ENCODE assay signal across 8 cellular contexts in the genomic region with DNA sequence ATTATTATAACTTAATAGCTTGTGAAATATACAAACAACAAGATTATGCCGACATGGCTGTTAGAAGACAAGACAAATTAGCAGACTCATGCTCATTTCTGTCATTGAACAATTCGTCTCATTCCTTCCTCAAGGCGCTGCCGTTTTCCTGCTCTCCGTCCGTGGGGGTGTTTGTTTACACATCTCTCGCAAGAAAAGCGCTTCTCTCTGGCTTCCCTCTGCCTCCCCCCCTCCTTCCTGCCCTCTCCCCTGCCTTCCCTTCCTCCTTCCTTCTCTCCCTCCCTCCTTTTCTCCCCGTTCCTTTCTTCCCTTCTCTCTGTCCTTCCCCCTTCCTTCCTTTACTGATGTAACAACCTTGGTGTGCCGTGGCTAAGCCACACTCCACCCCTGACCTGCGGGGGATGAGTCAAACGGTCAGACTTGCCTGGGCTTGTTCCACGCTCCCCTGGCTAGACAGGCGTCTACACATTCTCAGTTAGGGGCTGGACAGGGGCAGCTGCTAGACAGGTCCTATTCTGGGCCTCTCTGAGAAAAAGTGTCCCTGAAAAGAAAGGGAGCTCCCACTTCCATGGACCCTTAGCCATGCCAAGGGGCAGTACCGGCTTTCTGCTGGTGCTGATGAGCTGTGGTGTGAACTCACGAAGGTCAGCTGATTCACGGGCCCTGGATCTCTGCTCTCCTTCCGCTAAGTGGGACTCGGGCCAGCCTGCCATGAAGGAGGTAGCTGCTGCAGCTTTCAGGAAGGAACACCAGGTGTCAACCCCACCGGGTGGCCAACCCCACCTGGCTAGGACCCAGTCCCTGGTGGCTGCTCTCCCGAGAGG. TPM values are rescaled to one million over a fixed set of nuclear protein-coding genes. Genes with fewer than 3 reads are reported as not detected.
DNase-seq lines count a peak whose midpoint lies in the region; ATAC-seq and TF ChIP-seq lines count a peak whose summit lies in the region.

No MANE protein-coding gene starts in this region.

- peaks cover 0 to 13% of the 10 kb centered on the region in 2 donors for H3K4me1 ChIP-seq in thoracic aorta (ENCODE audit: control insufficient read depth in 1 of 2, low read depth in 2 of 2)

- peak overlapping the region; percentile 30 to 62 for H3K27ac ChIP-seq in thoracic aorta

- peak; percentile 72 for ATAC-seq in thoracic aorta (ENCODE audit: insufficient number of reproducible peaks, low FRiP score, low read depth)

- H3K4me3 ChIP-seq in astrocyte of the cerebellum (ENCODE audit: low read depth, low read length) = no peak overlapping the region
- H3K4me3 ChIP-seq in thoracic aorta = peak overlapping the region; percentile 4

- DNase-seq in GM04504 (ENCODE audit: low read depth) = peak; percentile 83
- DNase-seq in HEK293T (ENCODE audit: extremely low spot score) = peak; percentile 29
- peak; percentile 29 for DNase-seq in NCI-H2227 treated with DMSO at 0.1 percent for 48 hours (lab: John Stamatoyannopoulos, UW)
- DNase-seq in astrocyte of the cerebellum (ENCODE audit: low read depth) = peak; percentile 66
- DNase-seq in kidney tubule cell (ENCODE audit: low spot score) = peak; percentile 94
- no peak for DNase-seq in thoracic aorta (ENCODE audit: low spot score)
- no peak for DNase-seq in retina
- DNase-seq in cerebellum (ENCODE audit: low spot score) = no peak

- no peaks in the 10 kb centered on the region for H3K36me3 ChIP-seq in thoracic aorta

- no peaks in the 10 kb centered on the region for H3K27me3 ChIP-seq in thoracic aorta (replicated peaks; ENCODE audit: insufficient read depth)

- POLR2A ChIA-PET in HEK293T (lab: Yijun Ruan, JAX) = interaction anchor here (1.2 kb wide), 1 partner anchor 95 kb away, joined by 3 read pairs; no protein-coding TSS in a partner anchor

- in situ Hi-C loops in astrocyte of the cerebellum (cut with HindIII; ENCODE audit: low sequenced_read_pairs) = no loop called here

- no peaks in the 10 kb centered on the region for H3K9me3 ChIP-seq in thoracic aorta

- TF ChIP-seq CTCF in astrocyte of the cerebellum (IDR thresholded peaks at IDR 0.05; ENCODE audit: low read depth, low read length, missing control alignments) = peak; percentile 18
- TF ChIP-seq CTCF in thoracic aorta (IDR thresholded peaks at IDR 0.05) = no peak

- CTCF ChIA-PET in HEK293T (lab: Yijun Ruan, JAX) = interaction anchor here (1.8 kb wide), 1 partner anchor 8 kb away, joined by 12 read pairs; no protein-coding TSS in a partner anchor

TF ChIP-seq in HEK293T, 16 proteins besides CTCF, POLR2A, EP300 and RAD21:
- TF ChIP-seq FOXM1 (IDR thresholded peaks at IDR 0.05; ENCODE audit: borderline replicate concordance) (no peak), L3MBTL2 (conservative IDR thresholded peaks at IDR 0.05) (peak; percentile 43; the same call in 1 of the 2 replicates), CTBP1 (IDR thresholded peaks at IDR 0.05; ENCODE audit: borderline replicate concordance) (no peak), FOXK2 (IDR thresholded peaks at IDR 0.05) (no peak), BHLHE40 (IDR thresholded peaks at IDR 0.05; ENCODE audit: borderline replicate concordance) (no peak)

RNA-seq across cellular contexts. Expression of gene SPTLC1, which starts 32.0 kb away (rescaled TPM):
- 10 to 100 TPM; 45.6 to 74.7 TPM for total RNA-seq in thoracic aorta
- total RNA-seq in cerebellum = 67.9 TPM

Comparison
In these comparisons a context has a peak if more than half of its experiments do, and no peak if none do; other contexts are left out.
1. DNase-seq: peak in GM04504 (single experiment), HEK293T (single experiment), NCI-H2227 treated with DMSO at 0.1 percent for 48 hours (single experiment), astrocyte of the cerebellum (single experiment) and kidney tubule cell (single experiment); none in thoracic aorta (single experiment), retina (single experiment) and cerebellum (single experiment).